24 cellular contexts compared by ENCODE assay signal in genomic region chr5:116300016-116300601, GRCh38.
A peak's percentile ranks its signal among the peaks of the same experiment; 100 is the strongest.
DNase-seq lines count a peak whose midpoint lies in the region; ATAC-seq and TF ChIP-seq lines count a peak whose summit lies in the region.
"Had no signal": no experiment of that assay in that cellular context is flagged by ENCODE, and none has a peak within 500 bp of the region (broad histone marks: within the 10 kb centered on the region; RNA-seq: fewer than 3 reads in every experiment).

No MANE protein-coding gene starts in this region.

- no peak for TF ChIP-seq POLR2A in thyroid gland (IDR thresholded peaks at IDR 0.05)

- H3K27me3 ChIP-seq in BJ (ENCODE audit: control insufficient read depth, insufficient read depth, low read length) = no peaks in the 10 kb centered on the region
- H3K27me3 ChIP-seq in PC-3 (ENCODE audit: low read length) = no peaks in the 10 kb centered on the region
- H3K27me3 ChIP-seq in thyroid gland = no peaks in the 10 kb centered on the region
- H3K27me3 ChIP-seq: BLaER1 had no signal

- H3K4me1 ChIP-seq in PC-3 (ENCODE audit: insufficient read depth, low read length) (peaks cover 13% of the 10 kb centered on the region), thyroid gland (no peaks in the 10 kb centered on the region)
- H3K4me1 ChIP-seq: A549, BLaER1 had no signal

- TF ChIP-seq CTCF in BJ (IDR thresholded peaks at IDR 0.05; ENCODE audit: insufficient read depth, low read depth, low read length) (no peak), PC-3 (conservative IDR thresholded peaks at IDR 0.05; ENCODE audit: low read depth, low read length) (no peak), fibroblast of villous mesenchyme (IDR thresholded peaks at IDR 0.05; ENCODE audit: insufficient read depth, low read depth, low read length) (no peak), thyroid gland (IDR thresholded peaks at IDR 0.05) (no peak)

- no peaks in the 10 kb centered on the region for H3K9me2 ChIP-seq in PC-3 (replicated peaks; ENCODE audit: low read length)

- no peak overlapping the region for H3K4me3 ChIP-seq in BJ (ENCODE audit: low read depth, low read length)
- H3K4me3 ChIP-seq in PC-3 (ENCODE audit: low read length) = no peak overlapping the region
- no peak overlapping the region for H3K4me3 ChIP-seq in fibroblast of villous mesenchyme (ENCODE audit: low read depth, low read length)
- no peak overlapping the region for H3K4me3 ChIP-seq in skeletal muscle cell (ENCODE audit: low read depth, low read length)
- H3K4me3 ChIP-seq in thyroid gland (replicated peaks in 1 of 3) = no peak overlapping the region
- H3K4me3 ChIP-seq: A549, BLaER1 had no signal

- no peaks in the 10 kb centered on the region for H3K79me2 ChIP-seq in PC-3 (ENCODE audit: low read length)

- DNase-seq in BJ (ENCODE audit: low read depth) (peak; percentile 4), PC-3 (peak; percentile 74), fibroblast of villous mesenchyme (ENCODE audit: low read depth) (peak; percentile 79), skeletal muscle cell (ENCODE audit: low read depth) (peak; percentile 41), SHP77 (lab: John Stamatoyannopoulos, UW) (no peak), thyroid gland (no peak)
- DNase-seq: CD4-positive, alpha-beta T cell; COR-L47; DMS79; H9; HFFc6; KG1; NCI-H1092 treated with DMSO at 0.1 percent for 48 hours; NCI-H1436 treated with DMSO at 0.1 percent for 48 hours; NCI-H2029 treated with DMSO at 0.1 percent for 48 hours; NCI-H226; NCI-H524; NCI-H774; NK-92 treated with Interleukin-12 subunit alpha and Interleukin-12 subunit beta, amount 100 ng/mL, for 24 hours; T-helper 1 cell had no signal

- CTCF ChIA-PET in BJ (lab: Yijun Ruan, JAX) (no interaction called here), PC-3 (lab: Charles Lee) (no interaction called here)

- H3K36me3 ChIP-seq in BJ (ENCODE audit: control insufficient read depth, insufficient read depth, low read length) (no peaks in the 10 kb centered on the region; the same call in none of the 2 replicates), PC-3 (ENCODE audit: low read depth, low read length) (no peaks in the 10 kb centered on the region; the same call in 1 of the 2 replicates), thyroid gland (peaks cover 3 to 23% of the 10 kb centered on the region in 2 donors)

- ATAC-seq in PC-3 = peak; percentile 29; the same call in 1 of the 2 replicates
- ATAC-seq in GM19035 (IDR thresholded peaks at IDR 0.05; ENCODE audit: unreplicated experiment) = no peak
- ATAC-seq: A549, Panc1 had no signal

- H2AFZ ChIP-seq in PC-3 (ENCODE audit: low read length) = no peak overlapping the region

- 90 to 91% methylated on average over 2 of the region's 2 CpGs for WGBS in thyroid gland, 2 donors

- peak overlapping the region; percentile 56 for H3K4me2 ChIP-seq in PC-3 (ENCODE audit: low read length)
- H3K4me2 ChIP-seq: A549, BLaER1 had no signal

- intact Hi-C loops in PC-3 (cut with micrococcal nuclease) (no loop called here), thyroid gland (cut with DNase I) (no loop called here)

- no peak overlapping the region for H3K27ac ChIP-seq in PC-3 (ENCODE audit: low read length)
- no peak overlapping the region for H3K27ac ChIP-seq in thyroid gland
- H3K27ac ChIP-seq: A549, BLaER1 had no signal

- no peak overlapping the region for H3K9ac ChIP-seq in PC-3 (ENCODE audit: low read length)
- H3K9ac ChIP-seq: BLaER1 had no signal

- BruUV-seq in PC-3 (replicated peaks; lab: Mats Ljungman, UMichigan) = no TSS peak

- POLR2A ChIA-PET in BJ (lab: Charles Lee) = interaction anchor here (0.7 kb wide), 1 partner anchor 10 kb away, joined by 4 read pairs; no protein-coding TSS in a partner anchor
- POLR2A ChIA-PET in PC-3 (lab: Charles Lee; ENCODE audit: unreplicated experiment) = no interaction called here

- H4K20me1 ChIP-seq in PC-3 (ENCODE audit: low read length) = no peaks in the 10 kb centered on the region
- H4K20me1 ChIP-seq: BLaER1 had no signal

- H3F3A ChIP-seq in PC-3 (ENCODE audit: low read length, unreplicated experiment) = no peaks in the 10 kb centered on the region

- H3K9me3 ChIP-seq in PC-3 (ENCODE audit: low read length) (no peaks in the 10 kb centered on the region), thyroid gland (no peaks in the 10 kb centered on the region)

Comparison
In these comparisons a context has a peak if more than half of its experiments do, and no peak if none do; other contexts are left out.
1. DNase-seq: peak in BJ (single experiment), PC-3 (single experiment), fibroblast of villous mesenchyme (single experiment) and skeletal muscle cell (single experiment); none in SHP77 (0 of 2) and thyroid gland (0 of 2).